15 cellular contexts compared by ENCODE assay signal in genomic region chr1:86388777-86389176, GRCh38. TPM values are rescaled to one million over a fixed set of nuclear protein-coding genes. Genes with fewer than 3 reads are reported as not detected.
DNase-seq lines count a peak whose midpoint lies in the region; ATAC-seq and TF ChIP-seq lines count a peak whose summit lies in the region.
"Had no signal": no experiment of that assay in that cellular context is flagged by ENCODE, and none has a peak within 500 bp of the region (broad histone marks: within the 10 kb centered on the region; RNA-seq: fewer than 3 reads in every experiment).

No MANE protein-coding gene starts in this region.

- H3K4me1 ChIP-seq in MM.1S (ENCODE audit: low read length) (peaks cover 11% of the 10 kb centered on the region), spleen (peaks cover 0 to 88% (median 37%) of the 10 kb centered on the region in 6 donors)

- intact Hi-C loops in spleen (cut with DNase I; ENCODE audit: low total_unique reads), result no loop called here

- no peak for DNase-seq in activated T-cell treated with anti-CD3 and anti-CD28 coated beads, Interleukin-2, amount 50 U/mL, for 4 hours
- no peak for DNase-seq in activated T-cell treated with anti-CD3 and anti-CD28 coated beads, Interleukin-2, amount 50 U/mL, for 1 hour
- DNase-seq in MM.1S, result no peak
- no peak for DNase-seq in effector memory CD8-positive, alpha-beta T cell
- DNase-seq in spleen, result no peak
- DNase-seq in DMS53 (lab: John Stamatoyannopoulos, UW), result no peak
- no peak for DNase-seq in activated naive CD4-positive, alpha-beta T cell (lab: John Stamatoyannopoulos, UW)
- DNase-seq: activated gamma-delta T cell; NCI-H1417; stimulated activated naive CD4-positive, alpha-beta T cell treated with Interleukin-2 at 50 U/mL for 16 hours had no signal

- H3K9me3 Mint-ChIP-seq in activated T-cell treated with anti-CD3 and anti-CD28 coated beads, Interleukin-2, amount 50 U/mL, for 4 hours, result no peaks in the 10 kb centered on the region
- no peaks in the 10 kb centered on the region for H3K9me3 Mint-ChIP-seq in effector memory CD8-positive, alpha-beta T cell

- peaks cover 9% of the 10 kb centered on the region; the same call in 1 of the 2 replicates for H3F3A ChIP-seq in MM.1S (ENCODE audit: insufficient read depth, low read length)

- H3K36me3 Mint-ChIP-seq in activated T-cell treated with anti-CD3 and anti-CD28 coated beads, Interleukin-2, amount 50 U/mL, for 4 hours (ENCODE audit: insufficient read depth), result no peaks in the 10 kb centered on the region
- H3K36me3 Mint-ChIP-seq in effector memory CD8-positive, alpha-beta T cell (ENCODE audit: insufficient read depth), result peaks cover 7% of the 10 kb centered on the region

- no peak for TF ChIP-seq CTCF in MM.1S (IDR thresholded peaks at IDR 0.05; ENCODE audit: low read length)
- TF ChIP-seq CTCF in spleen (IDR thresholded peaks at IDR 0.05 in 8 of 11, conservative IDR thresholded peaks at IDR 0.05 in 3 of 11), result no peak

- peak overlapping the region; percentile 82 to 88 for H3K27ac Mint-ChIP-seq in effector memory CD8-positive, alpha-beta T cell
- H3K27ac Mint-ChIP-seq: brain had no signal

- H3K9ac ChIP-seq in MM.1S (ENCODE audit: low read length), result peak overlapping the region; percentile 15; the same call in 1 of the 2 replicates

- peak overlapping the region; percentile 35; the same call in 1 of the 2 replicates for H2AFZ ChIP-seq in MM.1S (ENCODE audit: low read length)
- H2AFZ ChIP-seq: hepatocyte had no signal

- H3K27me3 Mint-ChIP-seq in activated T-cell treated with anti-CD3 and anti-CD28 coated beads, Interleukin-2, amount 50 U/mL, for 4 hours (ENCODE audit: low read depth), result no peaks in the 10 kb centered on the region
- no peaks in the 10 kb centered on the region for H3K27me3 Mint-ChIP-seq in effector memory CD8-positive, alpha-beta T cell
- H3K27me3 Mint-ChIP-seq: brain had no signal

- peaks cover 9% of the 10 kb centered on the region for H3K79me2 ChIP-seq in MM.1S (ENCODE audit: low read length)

- H3K36me3 ChIP-seq in MM.1S (replicated peaks; ENCODE audit: insufficient read depth, low read length) (no peaks in the 10 kb centered on the region), spleen (no peaks in the 10 kb centered on the region)
- H3K36me3 ChIP-seq: vagina had no signal

- no peaks in the 10 kb centered on the region for H3K9me3 ChIP-seq in MM.1S (replicated peaks; ENCODE audit: insufficient read depth, low read length)
- no peaks in the 10 kb centered on the region for H3K9me3 ChIP-seq in spleen
- H3K9me3 ChIP-seq: vagina had no signal

- no peaks in the 10 kb centered on the region for H3K27me3 ChIP-seq in MM.1S (replicated peaks; ENCODE audit: insufficient read depth, low read length)
- no peaks in the 10 kb centered on the region for H3K27me3 ChIP-seq in spleen (replicated peaks in 1 of 7)
- H3K27me3 ChIP-seq: hepatocyte, vagina had no signal

- H3K4me2 ChIP-seq in MM.1S (ENCODE audit: low read depth, low read length), result peak overlapping the region; percentile 90
- H3K4me2 ChIP-seq: hepatocyte had no signal

- no peak for TF ChIP-seq POLR2A in spleen (IDR thresholded peaks at IDR 0.05)

- H3K4me3 ChIP-seq in MM.1S (ENCODE audit: low read length) (peak overlapping the region; percentile 37; the same call in 1 of the 2 replicates), spleen (no peak overlapping the region)
- H3K4me3 ChIP-seq: hepatocyte, vagina had no signal

- H4K20me1 ChIP-seq in MM.1S (ENCODE audit: insufficient read depth, low read length), result no peaks in the 10 kb centered on the region

- H3K27ac ChIP-seq in MM.1S (ENCODE audit: low read length), result peak overlapping the region; percentile 54; the same call in 1 of the 2 replicates
- H3K27ac ChIP-seq in spleen, result peak overlapping the region in 7 of 8 donors; percentile 68 to 80 (median 73)
- H3K27ac ChIP-seq: hepatocyte, vagina had no signal

- H3K4me1 Mint-ChIP-seq in activated T-cell treated with anti-CD3 and anti-CD28 coated beads, Interleukin-2, amount 50 U/mL, for 4 hours (ENCODE audit: low read depth), result peaks cover 52% of the 10 kb centered on the region
- peaks cover 32 to 41% of the 10 kb centered on the region in 2 donors for H3K4me1 Mint-ChIP-seq in effector memory CD8-positive, alpha-beta T cell (ENCODE audit: low read depth in 2 of 2)

- peak overlapping the region; percentile 62 for H3K4me3 Mint-ChIP-seq in activated T-cell treated with anti-CD3 and anti-CD28 coated beads, Interleukin-2, amount 50 U/mL, for 4 hours
- peak overlapping the region; percentile 67 to 77 for H3K4me3 Mint-ChIP-seq in effector memory CD8-positive, alpha-beta T cell

- no peaks in the 10 kb centered on the region for H3K9me2 ChIP-seq in MM.1S (replicated peaks; ENCODE audit: insufficient read depth, low read length)

- ATAC-seq in activated T-cell treated with anti-CD3 and anti-CD28 coated beads, Interleukin-2, amount 50 U/mL, for 4 hours, result no peak
- no peak for ATAC-seq in effector memory CD8-positive, alpha-beta T cell (replicated peaks)
- ATAC-seq in GM21515 (IDR thresholded peaks at IDR 0.05; ENCODE audit: unreplicated experiment), result no peak

RNA-seq across cellular contexts. Expression of gene ODF2L, which starts 7.3 kb away (rescaled TPM):
- 10 to 100 TPM; 10.7 to 18.7 (median 13.5) TPM for total RNA-seq in activated T-cell treated with anti-CD3 and anti-CD28 coated beads, Interleukin-2, amount 50 U/mL, for 4 hours
- 100 to 1,000 TPM in 1 of 7 donors, 10 to 100 TPM in 6; 57.3 to 132 (median 87.5) TPM for total RNA-seq in spleen
- 100 to 1,000 TPM in 2 of 3 donors, 10 to 100 TPM in 1; 39.1 to 123 (median 114) TPM for polyA plus RNA-seq in spleen

RNA-seq across cellular contexts. Expression of gene CLCA2, which starts 35.2 kb away (rescaled TPM):
- total RNA-seq in activated T-cell treated with anti-CD3 and anti-CD28 coated beads, Interleukin-2, amount 50 U/mL, for 4 hours, result not detected
- not detected for total RNA-seq in spleen
- polyA plus RNA-seq in spleen, result under 1 TPM in 2 of 3 donors, not detected in 1; 0.02 to 0.06 TPM
- total RNA-seq: hepatocyte; T-helper 2 cell treated with Interferon-gamma antibody and Interleukin-4, amounts not matched to agents 100 ng/mL and 5 ng/mL, for 36 hours had no signal
